Comparison of ENCODE assay signal across 23 cellular contexts in genomic region chr5:31702709-31703108, GRCh38.
DNase-seq lines count a peak whose midpoint lies in the region; ATAC-seq, FAIRE-seq and TF ChIP-seq lines count a peak whose summit lies in the region.
"Had no signal": no experiment of that assay in that cellular context is flagged by ENCODE, and none has a peak within 500 bp of the region (broad histone marks: within the 10 kb centered on the region; RNA-seq: fewer than 3 reads in every experiment).

No MANE protein-coding gene starts in this region.

- no peaks in the 10 kb centered on the region for H3K9me3 ChIP-seq in right atrium auricular region
- no peaks in the 10 kb centered on the region for H3K9me3 ChIP-seq in left lung
- no peaks in the 10 kb centered on the region for H3K9me3 ChIP-seq in smooth muscle cell (replicated peaks; ENCODE audit: low read depth)
- H3K9me3 ChIP-seq in aorta (ENCODE audit: control insufficient read depth, low read length) = no peaks in the 10 kb centered on the region
- H3K9me3 ChIP-seq: MG63 had no signal

- intact Hi-C loops in Right ventricle myocardium superior (cut with DNase I) (no loop called here), left lung (cut with DNase I) (no loop called here), aorta (cut with DNase I) (no loop called here)

- peak overlapping the region; percentile 44 for H2AFZ ChIP-seq in smooth muscle cell (ENCODE audit: low read depth)

- DNase-seq in Right ventricle myocardium superior (no peak), right atrium auricular region (ENCODE audit: low spot score) (no peak), left lung (no peak), smooth muscle cell (lab: John Stamatoyannopoulos, UW; ENCODE audit: unreplicated experiment) (no peak), amniotic stem cell (lab: John Stamatoyannopoulos, UW) (no peak), NCI-H2081 treated with DMSO at 0.1 percent for 48 hours (lab: John Stamatoyannopoulos, UW) (no peak), aorta (no peak)
- DNase-seq: 8988T; CD4-positive, alpha-beta T cell; DMS153; Karpas-422; MG63; NCI-H1048; NCI-H1436 treated with DMSO at 0.1 percent for 48 hours; NCI-H2029; NCI-H2171; NCI-H526; PC-3; RPMI8226 had no signal

- TF ChIP-seq CTCF in right atrium auricular region (IDR thresholded peaks at IDR 0.05) (no peak), left lung (IDR thresholded peaks at IDR 0.05) (no peak), smooth muscle cell (IDR thresholded peaks at IDR 0.05; ENCODE audit: borderline replicate concordance, insufficient read depth, poor library complexity, severe bottlenecking) (no peak)

- ATAC-seq in Right ventricle myocardium superior (ENCODE audit: poor library complexity) = peak; percentile 41
- ATAC-seq in left lung = peak; percentile 40
- no peak for ATAC-seq in aorta (ENCODE audit: low FRiP score)
- ATAC-seq: GM12878, HCT116, PC-3 had no signal

- H3F3A ChIP-seq in smooth muscle cell (ENCODE audit: low read depth) = no peaks in the 10 kb centered on the region

- H3K9ac ChIP-seq in smooth muscle cell (ENCODE audit: low read depth) = no peak overlapping the region

- no peak overlapping the region for H3K4me2 ChIP-seq in smooth muscle cell

- H3K4me1 ChIP-seq in right atrium auricular region = peaks cover 0 to 12% of the 10 kb centered on the region in 2 donors
- no peaks in the 10 kb centered on the region for H3K4me1 ChIP-seq in left lung
- peaks cover 13% of the 10 kb centered on the region for H3K4me1 ChIP-seq in smooth muscle cell (ENCODE audit: low read depth)
- no peaks in the 10 kb centered on the region for H3K4me1 ChIP-seq in aorta (ENCODE audit: control insufficient read depth in 1 of 2, insufficient read depth in 2 of 2, low read length in 2 of 2)

- peak overlapping the region in 1 of 2 donors; percentile 11 for H3K27ac ChIP-seq in right atrium auricular region
- H3K27ac ChIP-seq in left lung = no peak overlapping the region
- peak overlapping the region; percentile 54 for H3K27ac ChIP-seq in smooth muscle cell (ENCODE audit: low read depth)
- no peak overlapping the region for H3K27ac ChIP-seq in aorta (ENCODE audit: low read depth in 1 of 2, low read length in 2 of 2)

- H3K4me3 ChIP-seq in right atrium auricular region (no peak overlapping the region), left lung (no peak overlapping the region), smooth muscle cell (no peak overlapping the region), aorta (ENCODE audit: low read length in 2 of 2) (no peak overlapping the region)
- H3K4me3 ChIP-seq: GM12878, MG63 had no signal

- H3K36me3 ChIP-seq in right atrium auricular region (no peaks in the 10 kb centered on the region), left lung (no peaks in the 10 kb centered on the region), smooth muscle cell (ENCODE audit: low read depth) (no peaks in the 10 kb centered on the region), aorta (ENCODE audit: control insufficient read depth in 1 of 2, insufficient read depth in 2 of 2, low read length in 1 of 2) (no peaks in the 10 kb centered on the region)
- H3K36me3 ChIP-seq: MG63 had no signal

- 34% methylated on average over 2 of the region's 2 CpGs for WGBS in smooth muscle cell (ENCODE audit: low lambda C conversion rate)
- 69 to 76% methylated on average over 2 of the region's 2 CpGs for WGBS in aorta, 2 donors

- H4K20me1 ChIP-seq in smooth muscle cell (ENCODE audit: low read depth) = no peaks in the 10 kb centered on the region

- H3K79me2 ChIP-seq in smooth muscle cell (ENCODE audit: low read depth) = no peaks in the 10 kb centered on the region

- FAIRE-seq in endometrium (lab: Jason Lieb, UNC) = peak; percentile 98
- FAIRE-seq: GM12878, GM19239 had no signal

- H3K27me3 ChIP-seq in right atrium auricular region (no peaks in the 10 kb centered on the region), left lung (no peaks in the 10 kb centered on the region), smooth muscle cell (ENCODE audit: low read depth) (no peaks in the 10 kb centered on the region), aorta (ENCODE audit: control insufficient read depth in 1 of 2, insufficient read depth in 2 of 2, low read length in 1 of 2) (no peaks in the 10 kb centered on the region)
- H3K27me3 ChIP-seq: MG63 had no signal
